22 cellular contexts compared by ENCODE assay signal in genomic region chr7:70545214-70545613, GRCh38.
"Had no signal": no experiment of that assay in that cellular context is flagged by ENCODE, and none has a peak within 500 bp of the region (broad histone marks: within the 10 kb centered on the region; RNA-seq: fewer than 3 reads in every experiment).

No MANE protein-coding gene starts in this region.

- ATAC-seq: activated T-cell treated with anti-CD3 and anti-CD28 coated beads, Interleukin-2, amount 50 U/mL, for 4 hours; esophagus mucosa; left ventricle myocardium superior; right cardiac atrium; stimulated activated naive CD8-positive, alpha-beta T cell treated with anti-CD3 and anti-CD28 coated beads, Interleukin-15, amount 100 ng/mL, for 72 hours had no signal

- H3K27ac ChIP-seq: parathyroid adenoma, tibial artery had no signal

- DNase-seq: activated CD4-positive, alpha-beta T cell treated with anti-CD3 and anti-CD28 coated beads for 4 hours; activated CD4-positive, alpha-beta T cell treated with anti-CD3 and anti-CD28 coated beads, Interleukin-2, amount 50 U/mL, for 48 hours; activated CD4-positive, CD25-positive, alpha-beta regulatory T cell; activated CD8-positive, alpha-beta memory T cell treated with anti-CD3 and anti-CD28 coated beads, Interleukin-2, amount 50 U/mL, for 48 hours; activated naive CD4-positive, alpha-beta T cell treated with Interleukin-2 at 50 U/mL for 16 hours; activated naive CD8-positive, alpha-beta T cell treated with anti-CD3 and anti-CD28 coated beads for 36 hours; activated T-cell treated with anti-CD3 and anti-CD28 coated beads, Interleukin-2, amount 50 U/mL, for 4 hours; effector memory CD4-positive, alpha-beta T cell; foreskin melanocyte; head of caudate nucleus; hypothalamus; left ventricle myocardium superior; mammary epithelial cell; nucleus accumbens; right cardiac atrium; stimulated activated CD4-positive, alpha-beta T cell treated with anti-CD3 and anti-CD28 coated beads, Interleukin-12 subunit alpha, Interleukin-12 subunit beta, amount 100 ng/mL, for 4 hours; stimulated activated CD4-positive, alpha-beta T cell treated with anti-CD3 and anti-CD28 coated beads, Interleukin-4, amount 100 ng/mL, for 4 hours; stimulated activated naive CD8-positive, alpha-beta T cell treated with anti-CD3 and anti-CD28 coated beads, Interleukin-15, amount 100 ng/mL, for 72 hours; T1000; tibial artery had no signal
